ENCODE assay signal across 17 cellular contexts in genomic region chr7:21125297-21125696, GRCh38.
DNase-seq lines count a peak whose midpoint lies in the region; ATAC-seq, FAIRE-seq and TF ChIP-seq lines count a peak whose summit lies in the region.
"Had no signal": no experiment of that assay in that cellular context is flagged by ENCODE, and none has a peak within 500 bp of the region (broad histone marks: within the 10 kb centered on the region; RNA-seq: fewer than 3 reads in every experiment).

No MANE protein-coding gene starts in this region.

- H3K9me3 ChIP-seq in H1 (ENCODE audit: insufficient read depth in 2 of 2, low read depth in 1 of 2, low read length in 1 of 2) (no peaks in the 10 kb centered on the region), Karpas-422 (ENCODE audit: low read length) (no peaks in the 10 kb centered on the region)
- H3K9me3 ChIP-seq: A549, BE2C had no signal

- H3K27me3 Mint-ChIP-seq in activated T-cell treated with anti-CD3 and anti-CD28 coated beads, Interleukin-2, amount 50 U/mL, for 72 hours (ENCODE audit: low read depth) = peaks cover 15% of the 10 kb centered on the region
- peaks cover 3 to 12% of the 10 kb centered on the region in 2 donors for H3K27me3 Mint-ChIP-seq in T-cell

- no peaks in the 10 kb centered on the region for H3K79me2 ChIP-seq in H1 (ENCODE audit: control insufficient read depth in 1 of 2, insufficient read depth in 2 of 2, low read length in 2 of 2)
- no peaks in the 10 kb centered on the region for H3K79me2 ChIP-seq in Karpas-422 (ENCODE audit: low read length)

- no peak overlapping the region for H3K27ac Mint-ChIP-seq in activated T-cell treated with anti-CD3 and anti-CD28 coated beads, Interleukin-2, amount 50 U/mL, for 72 hours
- H3K27ac Mint-ChIP-seq in T-cell = no peak overlapping the region
- H3K27ac Mint-ChIP-seq: CD4-positive, alpha-beta memory T cell had no signal

- CTCF ChIA-PET in H1 (lab: Charles Lee; ENCODE audit: partially characterized antibody) = interaction anchor here (0.9 to 2.7 kb wide), 8 partner anchors 9 to 129 kb away, joined by 3 to 9 read pairs (median 3); no protein-coding TSS in a partner anchor
- CTCF ChIA-PET in T-cell (lab: Charles Lee) = no interaction called here

- H4K91ac ChIP-seq in H1 (replicated peaks; ENCODE audit: insufficient read length, low read length) = no peak overlapping the region

- H3K18ac ChIP-seq in H1 (ENCODE audit: extremely low read depth, low read length) = no peak overlapping the region

- no peak for ATAC-seq in activated T-cell treated with anti-CD3 and anti-CD28 coated beads, Interleukin-2, amount 50 U/mL, for 72 hours (replicated peaks in 1 of 2)
- ATAC-seq in T-cell (replicated peaks in 1 of 4) = no peak
- ATAC-seq: A549 had no signal

- no peaks in the 10 kb centered on the region for H3K4me1 Mint-ChIP-seq in activated T-cell treated with anti-CD3 and anti-CD28 coated beads, Interleukin-2, amount 50 U/mL, for 72 hours (ENCODE audit: low read depth)
- H3K4me1 Mint-ChIP-seq in T-cell = no peaks in the 10 kb centered on the region
- H3K4me1 Mint-ChIP-seq: CD4-positive, alpha-beta memory T cell had no signal

- no peak overlapping the region for H4K8ac ChIP-seq in H1 (ENCODE audit: extremely low read depth, insufficient read depth, low read length)

- TF ChIP-seq RAD21 in H1 (IDR thresholded peaks at IDR 0.05 in 1 of 2, conservative IDR thresholded peaks at IDR 0.05 in 1 of 2; ENCODE audit: low read depth in 2 of 2, low read length in 2 of 2) = peak; percentile 37 to 56

- no peak overlapping the region for H2BK15ac ChIP-seq in H1 (ENCODE audit: low read length)

- peak; percentile 94 for FAIRE-seq in H1 (lab: Jason Lieb, UNC)
- FAIRE-seq: A549, D721Med, GM19239 had no signal

- no peak overlapping the region for H2AFZ ChIP-seq in H1 (ENCODE audit: low read length)
- H2AFZ ChIP-seq in Karpas-422 (ENCODE audit: low read length) = no peak overlapping the region

- H2BK20ac ChIP-seq in H1 (ENCODE audit: low read length) = no peak overlapping the region

- H3K36me3 ChIP-seq in H1 (ENCODE audit: control insufficient read depth in 2 of 4, insufficient read depth in 4 of 4, low read length in 3 of 4) = no peaks in the 10 kb centered on the region
- no peaks in the 10 kb centered on the region for H3K36me3 ChIP-seq in Karpas-422 (ENCODE audit: insufficient read depth, low read length)
- H3K36me3 ChIP-seq: BE2C had no signal

- H3K23ac ChIP-seq in H1 (ENCODE audit: insufficient read length) = no peak overlapping the region

- peak in 1 of 2 experiments; percentile 7; a peak in 1 of 3 replicates for TF ChIP-seq EP300 in H1 (IDR thresholded peaks at IDR 0.05; ENCODE audit: borderline replicate concordance in 1 of 2, low read depth in 2 of 2, low read length in 2 of 2)

- peaks cover 8 to 24% (median 13%) of the 10 kb centered on the region in 4 experiments; a peak in 6 of 7 replicates for H3K4me1 ChIP-seq in H1 (replicated peaks in 1 of 4; ENCODE audit: control insufficient read depth in 3 of 4, insufficient read depth in 4 of 4, low read length in 3 of 4)
- no peaks in the 10 kb centered on the region for H3K4me1 ChIP-seq in Karpas-422 (ENCODE audit: low read length)
- H3K4me1 ChIP-seq: A549, BE2C had no signal

- WGBS in H1 (ENCODE audit: extremely low coverage in 1 of 2, insufficient coverage in 1 of 2, insufficient read length in 1 of 2, insufficient replicate concordance in 2 of 2, low coverage in 1 of 2, low lambda C conversion rate in 2 of 2, missing lambda C conversion rate in 1 of 2), 2 experiments = 18% methylated on average over 6 of the region's 6 CpGs; no CpG with 5 or more reads in 1 of the 2 experiments

- H3K79me1 ChIP-seq in H1 (ENCODE audit: low read depth, low read length) = no peaks in the 10 kb centered on the region

- H2BK5ac ChIP-seq in H1 (ENCODE audit: low read depth, low read length) = no peak overlapping the region

- no peak overlapping the region for H2AK5ac ChIP-seq in H1 (ENCODE audit: low read depth, low read length)

- no peak overlapping the region for H2BK120ac ChIP-seq in H1 (replicated peaks; ENCODE audit: low read depth, low read length)

- H3K27me3 ChIP-seq in H1 (replicated peaks in 1 of 4; ENCODE audit: control insufficient read depth in 3 of 4, extremely low read depth in 1 of 4, insufficient read depth in 3 of 4, low read length in 3 of 4) (peaks cover 0 to 14% (median 8%) of the 10 kb centered on the region in 4 experiments; a peak in 5 of 7 replicates), Karpas-422 (ENCODE audit: low read length) (no peaks in the 10 kb centered on the region)
- H3K27me3 ChIP-seq: BE2C had no signal

- H3K9me2 ChIP-seq in Karpas-422 (replicated peaks; ENCODE audit: insufficient read depth, low read length) = 0 out of 2 replicates have a peak, but pooled peaks cover 3% of the 10 kb centered on the region

- no peaks in the 10 kb centered on the region for H3K36me3 Mint-ChIP-seq in activated T-cell treated with anti-CD3 and anti-CD28 coated beads, Interleukin-2, amount 50 U/mL, for 72 hours (ENCODE audit: insufficient read depth in 2 of 2)
- H3K36me3 Mint-ChIP-seq in T-cell = no peaks in the 10 kb centered on the region
- H3K36me3 Mint-ChIP-seq: CD4-positive, alpha-beta memory T cell had no signal

- H3K27ac ChIP-seq in H1 (ENCODE audit: low read depth, low read length) (no peak overlapping the region), Karpas-422 (ENCODE audit: low read length) (no peak overlapping the region)
- H3K27ac ChIP-seq: A549, C4-2B had no signal

- no peak overlapping the region for H3K14ac ChIP-seq in H1 (ENCODE audit: insufficient read length)

- POLR2A ChIA-PET in H1 (lab: Charles Lee; ENCODE audit: partially characterized antibody) (interaction anchor here (1.8 kb wide), 1 partner anchor 44 kb away, joined by 6 read pairs; no protein-coding TSS in a partner anchor), T-cell (lab: Charles Lee) (no interaction called here)

- H3K4me3 Mint-ChIP-seq in activated T-cell treated with anti-CD3 and anti-CD28 coated beads, Interleukin-2, amount 50 U/mL, for 72 hours = no peak overlapping the region
- H3K4me3 Mint-ChIP-seq in T-cell = no peak overlapping the region
- H3K4me3 Mint-ChIP-seq: CD4-positive, alpha-beta memory T cell had no signal

- no peak overlapping the region for H3K4me3 ChIP-seq in LNCaP clone FGC (ENCODE audit: low read depth, low read length)
- 0 out of 8 replicates have a peak overlapping the region, but pooled peaks of 1 of the 4 experiments have one; percentile 7 for H3K4me3 ChIP-seq in H1 (ENCODE audit: extremely low read depth in 1 of 4, insufficient read depth in 2 of 4, low read depth in 3 of 4, low read length in 4 of 4)
- H3K4me3 ChIP-seq in Karpas-422 (ENCODE audit: low read length) = no peak overlapping the region
- H3K4me3 ChIP-seq: A549 had no signal

- H3K9me3 Mint-ChIP-seq in activated T-cell treated with anti-CD3 and anti-CD28 coated beads, Interleukin-2, amount 50 U/mL, for 72 hours = no peaks in the 10 kb centered on the region
- H3K9me3 Mint-ChIP-seq in T-cell = no peaks in the 10 kb centered on the region

- H3K23me2 ChIP-seq in H1 (ENCODE audit: low read depth, low read length) = no peaks in the 10 kb centered on the region

- H3K56ac ChIP-seq in H1 (replicated peaks; ENCODE audit: insufficient read length, low read depth, low read length) = no peak overlapping the region

- H3K4me2 ChIP-seq in H1 (ENCODE audit: insufficient read depth in 1 of 2, low read depth in 2 of 2, low read length in 2 of 2) (no peak overlapping the region; a peak in 1 of 4 replicates), Karpas-422 (ENCODE audit: low read depth, low read length, poor library complexity, severe bottlenecking) (no peak overlapping the region)
- H3K4me2 ChIP-seq: A549 had no signal

- no peak for TF ChIP-seq POLR2A in H1 (IDR thresholded peaks at IDR 0.05; ENCODE audit: control extremely low read depth in 1 of 2, low read depth in 2 of 2, low read length in 2 of 2)

- H3K4ac ChIP-seq in H1 (replicated peaks; ENCODE audit: insufficient read length, low read depth, low read length) = no peak overlapping the region

- H4K5ac ChIP-seq in H1 (ENCODE audit: insufficient read length, low read depth, low read length) = no peak overlapping the region

- 0 out of 2 replicates have a peak, but pooled peaks have one; percentile 5 for TF ChIP-seq CTCF in LNCaP clone FGC (IDR thresholded peaks at IDR 0.05; ENCODE audit: control insufficient read depth, extremely low read depth, insufficient read depth)
- TF ChIP-seq CTCF in H1 (IDR thresholded peaks at IDR 0.05; ENCODE audit: control extremely low read depth in 1 of 3, insufficient read depth in 1 of 3, low read depth in 1 of 3, low read length in 3 of 3) = peak; percentile 35 to 44 (median 42)

- H3K9ac ChIP-seq in H1 (replicated peaks in 1 of 4; ENCODE audit: extremely low read depth in 1 of 4, low read depth in 3 of 4, low read length in 3 of 4) (no peak overlapping the region), Karpas-422 (ENCODE audit: low read length) (no peak overlapping the region)

- no peak for DNase-seq in LNCaP clone FGC (ENCODE audit: low read depth)
- peak in 1 of 2 experiments; percentile 25 for DNase-seq in H1 (ENCODE audit: low read depth in 1 of 2, low spot score in 2 of 2)
- DNase-seq in iPS-NIHi11 (ENCODE audit: low spot score) = peak; percentile 26
- DNase-seq in glomerular visceral epithelial cell (ENCODE audit: extremely low spot score) = no peak
- DNase-seq in activated T-cell treated with anti-CD3 and anti-CD28 coated beads, Interleukin-2, amount 50 U/mL, for 72 hours = no peak
- DNase-seq in T-cell = no peak
- no peak for DNase-seq in Karpas-422
- DNase-seq: BE2C; CD4-positive, alpha-beta memory T cell; COR-L47; DND-41; GF-D8; IMR-90 had no signal

- H4K20me1 ChIP-seq in H1 (replicated peaks in 1 of 2; ENCODE audit: control insufficient read depth in 1 of 2, insufficient read depth in 2 of 2, low read length in 2 of 2) = no peaks in the 10 kb centered on the region
- no peaks in the 10 kb centered on the region for H4K20me1 ChIP-seq in Karpas-422 (ENCODE audit: insufficient read depth, low read depth, low read length)

- no peak overlapping the region for H2BK12ac ChIP-seq in H1 (ENCODE audit: low read depth, low read length)

TF ChIP-seq in H1, 55 proteins besides CTCF, POLR2A, EP300 and RAD21 (continues in another document):
- TF ChIP-seq CBX5 (IDR thresholded peaks at IDR 0.05; ENCODE audit: low read depth, low read length) (no peak), E2F6 (IDR thresholded peaks at IDR 0.05) (peak; percentile 52; the same call in 1 of the 2 replicates), GABPA (IDR thresholded peaks at IDR 0.05; ENCODE audit: borderline replicate concordance, insufficient read depth, low read length) (no peak), NANOG (IDR thresholded peaks at IDR 0.05; ENCODE audit: insufficient read depth, low read depth, low read length, poor library complexity, severe bottlenecking) (peak; percentile 80), SIN3A (conservative IDR thresholded peaks at IDR 0.05 in 1 of 2, IDR thresholded peaks at IDR 0.05 in 1 of 2; ENCODE audit: low read depth in 1 of 2, low read length in 2 of 2) (0 out of 4 replicates have a peak, but pooled peaks of 1 of the 2 experiments have one; percentile 19)
